12 cellular contexts compared by ENCODE assay signal in the genomic region with DNA sequence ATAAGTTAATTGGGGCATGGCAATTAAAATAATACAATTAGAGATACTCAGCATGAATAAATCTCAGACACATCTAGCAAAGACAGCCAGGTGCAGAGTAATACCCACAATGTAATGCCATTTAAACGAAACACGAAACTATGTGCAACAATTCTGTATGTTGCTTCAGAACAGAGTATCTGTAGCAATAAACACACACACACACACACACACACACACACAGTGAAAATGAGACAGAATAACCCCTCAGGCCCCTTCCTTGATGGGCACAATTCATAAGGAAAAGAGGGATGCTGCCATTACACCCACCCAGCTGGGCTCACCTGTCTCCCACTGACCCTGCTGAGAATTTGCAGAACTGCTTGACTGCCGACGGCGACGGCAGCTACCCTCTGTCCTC. TPM values are rescaled to one million over a fixed set of nuclear protein-coding genes. Genes with fewer than 3 reads are reported as not detected.
A peak's percentile ranks its signal among the peaks of the same experiment; 100 is the strongest.
DNase-seq lines count a peak whose midpoint lies in the region; ATAC-seq and TF ChIP-seq lines count a peak whose summit lies in the region.
"Had no signal": no experiment of that assay in that cellular context is flagged by ENCODE, and none has a peak within 500 bp of the region (broad histone marks: within the 10 kb centered on the region; RNA-seq: fewer than 3 reads in every experiment).

No MANE protein-coding gene starts in this region.

- H3K4me1 Mint-ChIP-seq in activated CD8-positive, alpha-beta memory T cell treated with anti-CD3 and anti-CD28 coated beads, Interleukin-2, amount 10 ng/mL, durations not matched to agents 7 days and 5 days: peaks cover 64% of the 10 kb centered on the region
- H3K4me1 Mint-ChIP-seq in IgD-negative memory B cell (peaks cover 38 to 51% (median 41%) of the 10 kb centered on the region in 3 donors), neural crest cell (peaks cover 29% of the 10 kb centered on the region)
- H3K4me1 Mint-ChIP-seq in activated naive CD8-positive, alpha-beta T cell treated with anti-CD3 and anti-CD28 coated beads, Interleukin-2, amount 50 U/mL, for 24 hours: peaks cover 59% of the 10 kb centered on the region

- no peak for ATAC-seq in activated CD8-positive, alpha-beta memory T cell treated with anti-CD3 and anti-CD28 coated beads, Interleukin-2, amount 10 ng/mL, durations not matched to agents 7 days and 5 days
- ATAC-seq in activated naive CD8-positive, alpha-beta T cell treated with anti-CD3 and anti-CD28 coated beads, Interleukin-2, amount 50 U/mL, for 24 hours: no peak
- ATAC-seq: heart right ventricle; stimulated activated memory B cell treated with anti-CD40 and anti-IgM and Interleukin-4, amounts not matched to agents 10 μg/mL and 1 μg/mL and 100 μg/mL, for 72 hours had no signal

- TF ChIP-seq CTCF in neural crest cell (conservative IDR thresholded peaks at IDR 0.05): no peak

- H3K36me3 Mint-ChIP-seq in activated CD8-positive, alpha-beta memory T cell treated with anti-CD3 and anti-CD28 coated beads, Interleukin-2, amount 10 ng/mL, durations not matched to agents 7 days and 5 days: peaks cover 26% of the 10 kb centered on the region
- H3K36me3 Mint-ChIP-seq in IgD-negative memory B cell: no peaks in the 10 kb centered on the region
- peaks cover 22% of the 10 kb centered on the region for H3K36me3 Mint-ChIP-seq in activated naive CD8-positive, alpha-beta T cell treated with anti-CD3 and anti-CD28 coated beads, Interleukin-2, amount 50 U/mL, for 24 hours (ENCODE audit: low read depth)
- peaks cover 3% of the 10 kb centered on the region for H3K36me3 Mint-ChIP-seq in neural crest cell (ENCODE audit: low read depth)

- H3K9me3 Mint-ChIP-seq in activated CD8-positive, alpha-beta memory T cell treated with anti-CD3 and anti-CD28 coated beads, Interleukin-2, amount 10 ng/mL, durations not matched to agents 7 days and 5 days (ENCODE audit: low read depth): no peaks in the 10 kb centered on the region
- H3K9me3 Mint-ChIP-seq in IgD-negative memory B cell: no peaks in the 10 kb centered on the region
- no peaks in the 10 kb centered on the region for H3K9me3 Mint-ChIP-seq in activated naive CD8-positive, alpha-beta T cell treated with anti-CD3 and anti-CD28 coated beads, Interleukin-2, amount 50 U/mL, for 24 hours
- H3K9me3 Mint-ChIP-seq in neural crest cell: no peaks in the 10 kb centered on the region
- H3K9me3 Mint-ChIP-seq: stimulated activated memory B cell treated with anti-CD40 and anti-IgM and Interleukin-4, amounts not matched to agents 10 μg/mL and 1 μg/mL and 100 μg/mL, for 72 hours had no signal

- CTCF ChIA-PET in activated CD8-positive, alpha-beta memory T cell treated with anti-CD3 and anti-CD28 coated beads, Interleukin-2, amount 10 ng/mL, durations not matched to agents 7 days and 5 days (lab: Charles Lee): interaction anchor here (1.0 to 4.7 kb wide), 4 partner anchors 14 to 64 kb away, joined by 4 to 39 read pairs (median 8); partner anchors contain the start of gene GSK3A

- no peak for DNase-seq in activated CD8-positive, alpha-beta memory T cell treated with anti-CD3 and anti-CD28 coated beads, Interleukin-2, amount 10 ng/mL, durations not matched to agents 7 days and 5 days
- no peak for DNase-seq in activated CD8-positive, alpha-beta memory T cell treated with anti-CD3 and anti-CD28 coated beads, Interleukin-2, amount 50 U/mL, for 4 hours
- DNase-seq in activated naive CD8-positive, alpha-beta T cell treated with anti-CD3 and anti-CD28 coated beads, Interleukin-2, amount 50 U/mL, for 24 hours: no peak
- no peak for DNase-seq in neural crest cell (ENCODE audit: low read depth, low spot score)
- DNase-seq in COLO668 (lab: John Stamatoyannopoulos, UW; ENCODE audit: unreplicated experiment): no peak
- no peak for DNase-seq in amniotic stem cell (lab: John Stamatoyannopoulos, UW)
- DNase-seq in HCEC 1CT: no peak
- DNase-seq: dorsolateral prefrontal cortex, heart right ventricle, NCI-H1092 treated with DMSO at 0.1 percent for 48 hours had no signal

- H3K4me3 Mint-ChIP-seq in activated CD8-positive, alpha-beta memory T cell treated with anti-CD3 and anti-CD28 coated beads, Interleukin-2, amount 10 ng/mL, durations not matched to agents 7 days and 5 days: no peak overlapping the region
- H3K4me3 Mint-ChIP-seq in IgD-negative memory B cell (peak overlapping the region; percentile 61 to 97 (median 78)), neural crest cell (peak overlapping the region; percentile 94)
- peak overlapping the region; percentile 19 for H3K4me3 Mint-ChIP-seq in activated naive CD8-positive, alpha-beta T cell treated with anti-CD3 and anti-CD28 coated beads, Interleukin-2, amount 50 U/mL, for 24 hours
- H3K4me3 Mint-ChIP-seq: stimulated activated memory B cell treated with anti-CD40 and anti-IgM and Interleukin-4, amounts not matched to agents 10 μg/mL and 1 μg/mL and 100 μg/mL, for 72 hours had no signal

- no peaks in the 10 kb centered on the region for H3K27me3 Mint-ChIP-seq in activated CD8-positive, alpha-beta memory T cell treated with anti-CD3 and anti-CD28 coated beads, Interleukin-2, amount 10 ng/mL, durations not matched to agents 7 days and 5 days
- H3K27me3 Mint-ChIP-seq in IgD-negative memory B cell (no peaks in the 10 kb centered on the region), neural crest cell (ENCODE audit: low read depth) (no peaks in the 10 kb centered on the region)
- peaks cover 3% of the 10 kb centered on the region for H3K27me3 Mint-ChIP-seq in activated naive CD8-positive, alpha-beta T cell treated with anti-CD3 and anti-CD28 coated beads, Interleukin-2, amount 50 U/mL, for 24 hours
- H3K27me3 Mint-ChIP-seq: stimulated activated memory B cell treated with anti-CD40 and anti-IgM and Interleukin-4, amounts not matched to agents 10 μg/mL and 1 μg/mL and 100 μg/mL, for 72 hours had no signal

- H3K27ac Mint-ChIP-seq in activated CD8-positive, alpha-beta memory T cell treated with anti-CD3 and anti-CD28 coated beads, Interleukin-2, amount 10 ng/mL, durations not matched to agents 7 days and 5 days: peak overlapping the region; percentile 1
- H3K27ac Mint-ChIP-seq in IgD-negative memory B cell (peak overlapping the region in 1 of 3 donors; percentile 96), neural crest cell (ENCODE audit: unreplicated experiment) (no peak overlapping the region)
- peak overlapping the region; percentile 5 for H3K27ac Mint-ChIP-seq in activated naive CD8-positive, alpha-beta T cell treated with anti-CD3 and anti-CD28 coated beads, Interleukin-2, amount 50 U/mL, for 24 hours

RNA-seq across cellular contexts. Expression of gene DEDD2, which starts 2.7 kb away (rescaled TPM):
- 10 to 100 TPM; 35.8 to 40.7 TPM for total RNA-seq in activated CD8-positive, alpha-beta memory T cell treated with anti-CD3 and anti-CD28 coated beads, Interleukin-2, amount 10 ng/mL, durations not matched to agents 7 days and 5 days
- 159 TPM for polyA plus RNA-seq in IgD-negative memory B cell
- total RNA-seq in neural crest cell: 20.6 and 21.5 TPM in 2 replicates

RNA-seq across cellular contexts. Expression of gene ZNF526, which starts 5.3 kb away (rescaled TPM):
- total RNA-seq in activated CD8-positive, alpha-beta memory T cell treated with anti-CD3 and anti-CD28 coated beads, Interleukin-2, amount 10 ng/mL, durations not matched to agents 7 days and 5 days: 10 to 100 TPM; 21.9 to 24.4 TPM
- 8.0 TPM for polyA plus RNA-seq in IgD-negative memory B cell
- 18.4 and 24.2 TPM in 2 replicates for total RNA-seq in neural crest cell

RNA-seq across cellular contexts. Expression of gene GSK3A, which starts 27.6 kb away (rescaled TPM):
- total RNA-seq in activated CD8-positive, alpha-beta memory T cell treated with anti-CD3 and anti-CD28 coated beads, Interleukin-2, amount 10 ng/mL, durations not matched to agents 7 days and 5 days: 10 to 100 TPM; 47.3 to 53.8 TPM
- 24.5 TPM for polyA plus RNA-seq in IgD-negative memory B cell
- 66.1 and 68.0 TPM in 2 replicates for total RNA-seq in neural crest cell

RNA-seq across cellular contexts. Expression of gene ERF, which starts 40.1 kb away (rescaled TPM):
- total RNA-seq in activated CD8-positive, alpha-beta memory T cell treated with anti-CD3 and anti-CD28 coated beads, Interleukin-2, amount 10 ng/mL, durations not matched to agents 7 days and 5 days: 10 to 100 TPM; 43.5 to 58.7 TPM
- polyA plus RNA-seq in IgD-negative memory B cell: 6.7 TPM
- 102 and 105 TPM in 2 replicates for total RNA-seq in neural crest cell

RNA-seq across cellular contexts. Expression of gene CIC, which starts 54.2 kb away (rescaled TPM):
- total RNA-seq in activated CD8-positive, alpha-beta memory T cell treated with anti-CD3 and anti-CD28 coated beads, Interleukin-2, amount 10 ng/mL, durations not matched to agents 7 days and 5 days: 10 to 100 TPM; 67.3 to 77.3 TPM
- 4.5 TPM for polyA plus RNA-seq in IgD-negative memory B cell
- total RNA-seq in neural crest cell: 91.6 and 93.4 TPM in 2 replicates
